ENCODE assay signal across 9 cellular contexts in the genomic region with DNA sequence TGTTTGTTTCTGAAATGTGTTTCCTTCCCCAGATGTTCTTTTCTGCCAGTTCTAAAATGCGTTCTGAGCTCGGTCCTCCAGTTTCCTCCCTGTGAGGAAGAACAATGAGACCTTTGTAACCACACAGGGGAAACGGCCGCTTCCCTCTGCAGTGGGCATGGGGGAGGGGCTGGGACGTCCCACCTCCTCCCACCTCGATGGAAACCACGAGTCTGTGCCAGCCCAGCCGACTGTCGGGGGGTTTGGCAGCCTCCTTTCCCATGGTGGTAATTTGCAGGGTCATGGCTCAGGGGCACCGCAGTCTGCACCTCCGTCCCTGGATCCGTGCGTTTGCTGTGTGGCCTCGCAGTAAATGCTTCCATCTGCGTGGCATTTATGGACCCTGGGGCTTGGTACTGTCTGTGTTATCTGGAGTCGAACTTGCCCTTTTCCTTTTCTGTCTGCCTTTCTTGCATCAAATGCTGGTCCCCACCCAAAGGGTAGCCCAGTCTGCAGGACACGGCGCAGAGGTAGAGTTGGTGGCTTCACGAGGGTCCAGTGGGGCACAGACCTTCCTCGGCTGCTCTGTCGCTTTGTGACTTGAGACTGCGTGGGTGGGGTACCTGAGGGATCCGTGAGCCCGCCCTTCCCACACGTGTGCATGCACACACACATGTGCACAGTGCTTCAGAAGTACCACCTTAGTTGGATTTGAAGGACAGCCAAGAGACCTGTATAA. TPM values are rescaled to one million over a fixed set of nuclear protein-coding genes. Genes with fewer than 3 reads are reported as not detected.
DNase-seq lines count a peak whose midpoint lies in the region; ATAC-seq, FAIRE-seq and TF ChIP-seq lines count a peak whose summit lies in the region.
"Had no signal": no experiment of that assay in that cellular context is flagged by ENCODE, and none has a peak within 500 bp of the region (broad histone marks: within the 10 kb centered on the region; RNA-seq: fewer than 3 reads in every experiment).

No MANE protein-coding gene starts in this region.

- ATAC-seq in thoracic aorta (ENCODE audit: insufficient number of reproducible peaks, low FRiP score, low read depth) (no peak), HG03025 (IDR thresholded peaks at IDR 0.05; ENCODE audit: low FRiP score, unreplicated experiment) (no peak)

- H3K27me3 Mint-ChIP-seq in activated naive CD8-positive, alpha-beta T cell treated with anti-CD3 and anti-CD28 coated beads for 36 hours: no peaks in the 10 kb centered on the region

- H3K4me1 Mint-ChIP-seq in activated naive CD8-positive, alpha-beta T cell treated with anti-CD3 and anti-CD28 coated beads for 36 hours: peaks cover 62% of the 10 kb centered on the region

- H3K27ac Mint-ChIP-seq in activated naive CD8-positive, alpha-beta T cell treated with anti-CD3 and anti-CD28 coated beads for 36 hours: no peak overlapping the region

- H3K27ac ChIP-seq in layer of hippocampus (ENCODE audit: low read depth, low read length): peak overlapping the region; percentile 67
- H3K27ac ChIP-seq in thoracic aorta: peak overlapping the region; percentile 55 to 66

- H3K4me1 ChIP-seq in thoracic aorta (ENCODE audit: control insufficient read depth in 1 of 2, low read depth in 2 of 2): peaks cover 46 to 95% of the 10 kb centered on the region in 2 donors

- H3K9me3 ChIP-seq in thoracic aorta: no peaks in the 10 kb centered on the region

- no peak overlapping the region for H3K4me3 Mint-ChIP-seq in activated naive CD8-positive, alpha-beta T cell treated with anti-CD3 and anti-CD28 coated beads for 36 hours

- no peaks in the 10 kb centered on the region for H3K36me3 ChIP-seq in thoracic aorta

- FAIRE-seq in GM12891 (lab: Jason Lieb, UNC): no peak
- FAIRE-seq: bronchial epithelial cell had no signal

- no peak for TF ChIP-seq CTCF in thoracic aorta (IDR thresholded peaks at IDR 0.05)

- H3K4me3 ChIP-seq in thoracic aorta: peak overlapping the region; percentile 22

- TF ChIP-seq POLR2A in GM12891 (IDR thresholded peaks at IDR 0.05; ENCODE audit: low read depth, low read length): no peak

- H3K9me3 Mint-ChIP-seq in activated naive CD8-positive, alpha-beta T cell treated with anti-CD3 and anti-CD28 coated beads for 36 hours: no peaks in the 10 kb centered on the region

- peak; percentile 15 for DNase-seq in activated CD4-positive, alpha-beta T cell treated with anti-CD3 and anti-CD28 coated beads for 48 hours
- no peak for DNase-seq in activated CD4-positive, alpha-beta T cell treated with anti-CD3 and anti-CD28 coated beads, Interleukin-2, amount 50 U/mL, for 48 hours
- DNase-seq in activated naive CD8-positive, alpha-beta T cell treated with anti-CD3 and anti-CD28 coated beads for 36 hours: peak; percentile 42
- DNase-seq in thoracic aorta (ENCODE audit: low spot score) (no peak), GM12891 (ENCODE audit: insufficient read length, low spot score) (no peak), HUDEP-2 (lab: John Stamatoyannopoulos, UW; ENCODE audit: unreplicated experiment in 76 of 76) (no peak)

- H3K36me3 Mint-ChIP-seq in activated naive CD8-positive, alpha-beta T cell treated with anti-CD3 and anti-CD28 coated beads for 36 hours: no peaks in the 10 kb centered on the region

- H3K27me3 ChIP-seq in layer of hippocampus (ENCODE audit: control insufficient read depth, insufficient read depth, low read length) (no peaks in the 10 kb centered on the region), thoracic aorta (replicated peaks; ENCODE audit: insufficient read depth) (no peaks in the 10 kb centered on the region)

TF ChIP-seq in GM12891, 5 proteins besides CTCF, POLR2A, EP300 and RAD21:
- TF ChIP-seq TAF1 (IDR thresholded peaks at IDR 0.05; ENCODE audit: low read depth, low read length): no peak
- no peak for TF ChIP-seq PAX5 (IDR thresholded peaks at IDR 0.05; ENCODE audit: insufficient read depth, low read length, severe bottlenecking)
- TF ChIP-seq POU2F2 (IDR thresholded peaks at IDR 0.05; ENCODE audit: low read depth, low read length): no peak
- TF ChIP-seq SPI1 (IDR thresholded peaks at IDR 0.05; ENCODE audit: low read depth, low read length): no peak
- TF ChIP-seq POLR2AphosphoS5 (IDR thresholded peaks at IDR 0.05; ENCODE audit: low read depth, low read length): no peak

RNA-seq across cellular contexts. Expression of gene LRP5, which starts 16.1 kb away (rescaled TPM):
- 10 to 100 TPM; 12.7 to 15.4 TPM for total RNA-seq in activated naive CD8-positive, alpha-beta T cell treated with anti-CD3 and anti-CD28 coated beads for 36 hours
- 10 to 100 TPM; 67.2 to 99.1 TPM for total RNA-seq in thoracic aorta
- polyA plus RNA-seq in GM12891 (2012; ENCODE audit: low read depth, missing spikeins): 5.2 TPM

RNA-seq across cellular contexts. Expression of gene C11orf24, which starts 56.8 kb away (rescaled TPM):
- total RNA-seq in activated naive CD8-positive, alpha-beta T cell treated with anti-CD3 and anti-CD28 coated beads for 36 hours: 10 to 100 TPM; 42.2 to 44.6 TPM
- 10 to 100 TPM; 37.9 to 63.0 TPM for total RNA-seq in thoracic aorta
- 33.0 TPM for polyA plus RNA-seq in GM12891 (2012; ENCODE audit: low read depth, missing spikeins)

Comparison
In these comparisons a context has a peak if more than half of its experiments do, and no peak if none do; other contexts are left out.
1. DNase-seq: peak in activated CD4-positive, alpha-beta T cell treated with anti-CD3 and anti-CD28 coated beads for 48 hours (single experiment) and activated naive CD8-positive, alpha-beta T cell treated with anti-CD3 and anti-CD28 coated beads for 36 hours (single experiment); none in activated CD4-positive, alpha-beta T cell treated with anti-CD3 and anti-CD28 coated beads, Interleukin-2, amount 50 U/mL, for 48 hours (0 of 2), thoracic aorta (single experiment), GM12891 (single experiment) and HUDEP-2 (0 of 76).
2. RNA of gene LRP5, which starts 16.1 kb away (total RNA-seq): 67.2 to 99.1 TPM in thoracic aorta; 12.7 to 15.4 TPM in activated naive CD8-positive, alpha-beta T cell treated with anti-CD3 and anti-CD28 coated beads for 36 hours; every median in the first group is over 4 times any median in the second.